In the genomic region with DNA sequence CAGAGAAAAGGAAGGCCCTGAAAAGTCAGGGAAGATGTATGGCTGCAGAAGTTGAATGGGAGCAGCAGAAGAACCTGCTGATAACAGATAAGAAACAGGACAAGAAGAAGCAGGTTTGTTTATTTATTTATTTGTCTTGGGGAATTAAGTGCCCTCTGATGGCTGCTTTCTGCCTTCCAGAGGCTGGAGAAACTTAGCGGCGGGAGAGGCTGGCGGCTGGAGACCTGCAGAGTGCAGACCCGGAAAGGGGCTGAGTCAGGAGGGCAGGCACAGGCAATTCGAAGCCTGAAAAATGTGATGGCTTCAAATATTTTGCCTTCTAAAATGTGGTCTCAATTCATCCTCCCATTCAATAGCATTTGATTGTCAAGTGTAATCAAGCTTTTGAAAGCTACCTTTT, we compare ENCODE assay signal across 1 cellular context.
TF ChIP-seq lines count a peak whose summit lies in the region.

No MANE protein-coding gene starts in this region.

TF ChIP-seq in GM23338, 12 proteins besides CTCF, POLR2A, EP300 and RAD21:
- TF ChIP-seq CREB1 (CRISPR knock-in tag; IDR thresholded peaks at IDR 0.05; ENCODE audit: low read depth) = no peak
- no peak for TF ChIP-seq EZH2phosphoT487 (IDR thresholded peaks at IDR 0.05; ENCODE audit: unreplicated experiment)
- no peak for TF ChIP-seq STAT1 (IDR thresholded peaks at IDR 0.05; ENCODE audit: unreplicated experiment)
- TF ChIP-seq NANOG (IDR thresholded peaks at IDR 0.05; ENCODE audit: borderline replicate concordance) = no peak
- no peak for TF ChIP-seq ZNF114 (CRISPR knock-in tag; IDR thresholded peaks at IDR 0.05)
- no peak for TF ChIP-seq JUNB (IDR thresholded peaks at IDR 0.05; ENCODE audit: unreplicated experiment)
